In the genomic region with DNA sequence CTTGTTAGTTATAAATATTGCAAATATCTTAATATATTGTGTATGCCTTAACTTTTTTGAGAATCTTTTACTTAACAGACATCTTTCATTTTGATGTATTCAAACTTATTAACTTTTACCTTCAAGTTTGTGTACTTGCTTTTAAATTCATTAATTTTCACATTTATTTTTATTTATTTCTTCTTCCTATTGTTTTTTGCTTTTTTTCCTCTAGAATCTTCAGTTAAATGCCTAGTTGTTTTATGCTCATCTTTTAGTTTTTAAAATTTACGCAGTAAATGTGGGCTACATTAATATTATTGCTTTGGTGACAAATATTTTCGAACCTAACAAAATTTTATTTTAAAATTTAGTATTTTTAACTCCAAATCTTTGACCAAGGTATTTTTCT, we compare ENCODE assay signal across 8 cellular contexts.
"Had no signal": no experiment of that assay in that cellular context is flagged by ENCODE, and none has a peak within 500 bp of the region (broad histone marks: within the 10 kb centered on the region; RNA-seq: fewer than 3 reads in every experiment).

No MANE protein-coding gene starts in this region.

- FAIRE-seq: H1, H54, HepG2 had no signal

- H3K27ac Mint-ChIP-seq: GM23338, H9, IgD-negative memory B cell had no signal

- H3K4me3 Mint-ChIP-seq: GM23338, H9, IgD-negative memory B cell had no signal

- H3K36me3 Mint-ChIP-seq: IgD-negative memory B cell had no signal

- H3K4me1 Mint-ChIP-seq: GM23338 had no signal

- H3K27me3 Mint-ChIP-seq: IgD-negative memory B cell had no signal

- DNase-seq: HCEC 1CT, KG1 had no signal

- H3K4me2 ChIP-seq: GM23338 had no signal

- H2AFZ ChIP-seq: GM23338 had no signal

- ATAC-seq: GM23338, HepG2 had no signal

- H3K4me3 ChIP-seq: GM23338 had no signal
